In the genomic region with DNA sequence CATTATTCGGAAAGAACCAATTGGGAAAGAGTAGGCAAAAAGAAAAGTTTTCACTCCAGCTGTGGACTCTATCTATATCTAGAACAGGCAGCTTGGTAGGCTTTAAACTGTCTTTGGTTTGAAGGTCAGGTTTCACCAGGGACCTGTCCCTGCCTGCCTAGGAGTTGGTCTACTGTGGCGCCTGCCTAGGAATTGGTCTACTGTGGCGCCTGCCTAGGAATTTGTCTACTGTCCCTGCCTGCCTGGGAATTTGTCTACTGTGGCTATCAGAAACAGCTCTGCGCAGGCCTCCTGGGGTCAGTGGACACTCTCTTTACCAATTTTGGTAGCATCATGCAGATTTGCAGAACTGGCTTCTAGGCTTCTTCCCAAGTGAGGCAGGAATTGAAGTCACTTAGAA, we compare ENCODE assay signal across 13 cellular contexts.
"Had no signal": no experiment of that assay in that cellular context is flagged by ENCODE, and none has a peak within 500 bp of the region (broad histone marks: within the 10 kb centered on the region; RNA-seq: fewer than 3 reads in every experiment).

No MANE protein-coding gene starts in this region.

- H3K9me3 ChIP-seq: right atrium auricular region, thyroid gland, vagina had no signal

- H3K36me3 ChIP-seq: right atrium auricular region, thyroid gland, vagina, WERI-Rb-1 had no signal

- H3K9me3 Mint-ChIP-seq: activated CD4-positive, alpha-beta T cell treated with anti-CD3 and anti-CD28 coated beads, Interleukin-2, amount 10 ng/mL, durations not matched to agents 24 days and 14 days; central memory CD8-positive, alpha-beta T cell; immature natural killer cell had no signal

- FAIRE-seq: small intestine had no signal

- H3K27ac ChIP-seq: right atrium auricular region, thyroid gland, vagina, WERI-Rb-1 had no signal

- H3K27me3 Mint-ChIP-seq: activated CD4-positive, alpha-beta T cell treated with anti-CD3 and anti-CD28 coated beads, Interleukin-2, amount 10 ng/mL, durations not matched to agents 24 days and 14 days; central memory CD8-positive, alpha-beta T cell had no signal

- H3K4me3 Mint-ChIP-seq: activated CD4-positive, alpha-beta T cell treated with anti-CD3 and anti-CD28 coated beads, Interleukin-2, amount 10 ng/mL, durations not matched to agents 24 days and 14 days; activated T-helper 1 cell treated with anti-CD3 and anti-CD28 coated beads, Interleukin-12 subunit alpha, Interleukin-12 subunit beta, Interleukin-2, Interleukin-4 antibody, amounts not matched to agents 30 ng/mL and 10 ng/mL and 1 ng/mL, durations not matched to agents 14 hours and 24 hours and 36 hours; central memory CD8-positive, alpha-beta T cell had no signal

- DNase-seq: activated CD4-positive, alpha-beta T cell treated with anti-CD3 and anti-CD28 coated beads, Interleukin-2, amount 10 ng/mL, durations not matched to agents 24 days and 14 days; activated naive CD4-positive, alpha-beta T cell treated with Interleukin-2 at 50 U/mL for 16 hours; cortex of kidney; effector memory CD4-positive, alpha-beta T cell; immature natural killer cell; small intestine; T1000; thyroid gland; WERI-Rb-1 had no signal

- H3K27ac Mint-ChIP-seq: activated T-helper 1 cell treated with anti-CD3 and anti-CD28 coated beads, Interleukin-12 subunit alpha, Interleukin-12 subunit beta, Interleukin-2, Interleukin-4 antibody, amounts not matched to agents 30 ng/mL and 10 ng/mL and 1 ng/mL, durations not matched to agents 14 hours and 24 hours and 36 hours had no signal

- H3K4me3 ChIP-seq: right atrium auricular region, thyroid gland, vagina had no signal

- H3K27me3 ChIP-seq: right atrium auricular region, thyroid gland, vagina had no signal
